ENCODE assay signal across 8 cellular contexts in genomic region chr15:75842722-75843617, GRCh38. TPM values are rescaled to one million over a fixed set of nuclear protein-coding genes. Genes with fewer than 3 reads are reported as not detected.
DNase-seq lines count a peak whose midpoint lies in the region; ATAC-seq and TF ChIP-seq lines count a peak whose summit lies in the region.

Gene UBE2Q2 (plus strand): TSS chr15:75843447. CDS start chr15:75843667, 220 bp downstream.

- peak within 1 kb of the TSS; percentile 97 for H3K4me2 ChIP-seq in smooth muscle cell

- no peaks in the 10 kb centered on the region for H3K27me3 ChIP-seq in WERI-Rb-1 (ENCODE audit: insufficient read depth, low read depth, severe bottlenecking)
- no peaks in the 10 kb centered on the region for H3K27me3 ChIP-seq in breast epithelium
- no peaks in the 10 kb centered on the region for H3K27me3 ChIP-seq in smooth muscle cell (ENCODE audit: low read depth)

- peaks cover 37% of the 10 kb centered on the region for H3K79me2 ChIP-seq in smooth muscle cell (ENCODE audit: low read depth)

- H3K9ac ChIP-seq in smooth muscle cell (ENCODE audit: low read depth): peak within 1 kb of the TSS; percentile 82

- peak within 1 kb of the TSS; percentile 91 for H2AFZ ChIP-seq in smooth muscle cell (ENCODE audit: low read depth)

- peak; percentile 29 for DNase-seq in GM12864 (ENCODE audit: low read depth)
- DNase-seq in NCI-H1930 (lab: John Stamatoyannopoulos, UW): peak; percentile 58 to 65
- DNase-seq in WERI-Rb-1: peak; percentile 87
- DNase-seq in breast epithelium (ENCODE audit: low spot score in 2 of 2): peak; percentile 39 to 53
- DNase-seq in iPS-NIHi11 (ENCODE audit: low spot score): peak; percentile 92
- DNase-seq in smooth muscle cell (lab: John Stamatoyannopoulos, UW; ENCODE audit: unreplicated experiment): peak; percentile 62
- no peak for DNase-seq in cortex of kidney (lab: John Stamatoyannopoulos, UW)

- H3K4me3 ChIP-seq in GM12864 (ENCODE audit: low read depth, low read length): peak within 1 kb of the TSS; percentile 86
- H3K4me3 ChIP-seq in WERI-Rb-1 (ENCODE audit: low read depth, low read length): peak within 1 kb of the TSS; percentile 96
- peak within 1 kb of the TSS; percentile 84 to 96 (median 91) for H3K4me3 ChIP-seq in breast epithelium
- H3K4me3 ChIP-seq in smooth muscle cell: peak within 1 kb of the TSS; percentile 98

- WGBS in smooth muscle cell (ENCODE audit: low lambda C conversion rate): under 1% methylated on average over 67 of the region's 101 CpGs

- no peaks in the 10 kb centered on the region for H3K9me3 ChIP-seq in WERI-Rb-1 (ENCODE audit: severe bottlenecking)
- H3K9me3 ChIP-seq in breast epithelium: no peaks in the 10 kb centered on the region
- no peaks in the 10 kb centered on the region for H3K9me3 ChIP-seq in smooth muscle cell (replicated peaks; ENCODE audit: low read depth)

- peaks cover 36% of the 10 kb centered on the region for H3F3A ChIP-seq in smooth muscle cell (ENCODE audit: low read depth)

- H3K36me3 ChIP-seq in WERI-Rb-1 (peaks cover 17% of the 10 kb centered on the region), breast epithelium (no peaks in the 10 kb centered on the region), smooth muscle cell (ENCODE audit: low read depth) (no peaks in the 10 kb centered on the region)

- intact Hi-C loops in breast epithelium (cut with DNase I; ENCODE audit: low total_unique reads): no loop called here

- TF ChIP-seq POLR2A in breast epithelium (IDR thresholded peaks at IDR 0.05): no peak

- ATAC-seq in HG02642 (IDR thresholded peaks at IDR 0.05; ENCODE audit: poor library complexity, unreplicated experiment): peak; percentile 58

- peaks cover 39% of the 10 kb centered on the region for H4K20me1 ChIP-seq in smooth muscle cell (ENCODE audit: low read depth)

- H3K4me1 ChIP-seq in breast epithelium (peaks cover 0 to 8% of the 10 kb centered on the region in 2 donors), smooth muscle cell (ENCODE audit: low read depth) (peaks cover 22% of the 10 kb centered on the region)

- TF ChIP-seq CTCF in GM12864 (IDR thresholded peaks at IDR 0.05; ENCODE audit: low read depth, low read length, missing control alignments): no peak
- TF ChIP-seq CTCF in WERI-Rb-1 (IDR thresholded peaks at IDR 0.05; ENCODE audit: low read depth, low read length): no peak
- no peak for TF ChIP-seq CTCF in breast epithelium (IDR thresholded peaks at IDR 0.05)
- TF ChIP-seq CTCF in smooth muscle cell (IDR thresholded peaks at IDR 0.05; ENCODE audit: borderline replicate concordance, insufficient read depth, poor library complexity, severe bottlenecking): no peak

- H3K27ac ChIP-seq in WERI-Rb-1: peak within 1 kb of the TSS; percentile 86
- peak within 1 kb of the TSS; percentile 94 to 95 for H3K27ac ChIP-seq in breast epithelium
- H3K27ac ChIP-seq in smooth muscle cell (ENCODE audit: low read depth): peak within 1 kb of the TSS; percentile 69

RNA-seq across cellular contexts. Expression of gene UBE2Q2, which starts in this region (rescaled TPM):
- total RNA-seq in breast epithelium: 10 to 100 TPM; 45.9 to 56.5 (median 48.8) TPM
- total RNA-seq in smooth muscle cell: 44.7 and 65.1 TPM in 2 replicates
- 32.6 and 32.8 TPM in 2 replicates for polyA plus RNA-seq in smooth muscle cell
